Comparison of ENCODE assay signal across 1 cellular context in the genomic region with DNA sequence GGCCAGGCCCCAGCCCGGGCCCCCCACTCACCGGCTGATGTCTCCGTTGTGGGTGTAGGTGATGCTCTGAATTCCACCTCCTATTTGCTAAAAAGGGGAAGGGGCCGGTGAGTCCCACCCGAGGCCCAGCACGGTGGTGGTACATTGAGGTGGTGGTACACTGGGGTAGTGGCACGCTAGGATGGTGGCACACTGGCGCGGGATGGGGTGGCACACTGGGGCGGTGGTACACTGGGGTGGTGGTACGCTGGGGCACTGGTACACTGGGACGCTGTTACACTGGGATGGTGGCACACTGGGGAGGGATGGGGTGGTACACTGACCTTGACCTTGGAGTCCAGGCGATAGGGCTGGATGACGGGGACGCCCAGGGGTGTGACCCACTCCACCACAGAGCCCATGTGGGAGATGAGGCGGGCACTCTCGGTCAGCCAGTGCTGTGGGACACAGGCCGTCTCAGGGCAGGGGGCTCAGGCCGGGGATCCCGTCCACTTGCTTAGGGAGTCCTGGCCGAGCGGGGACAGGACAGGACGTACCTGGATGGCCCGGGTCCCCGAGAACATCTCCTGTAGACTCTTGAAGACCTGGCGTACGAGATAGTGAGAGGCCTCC.
TF ChIP-seq lines count a peak whose summit lies in the region.

No MANE protein-coding gene starts in this region.

TF ChIP-seq in HepG2, 621 proteins besides CTCF, POLR2A, EP300 and RAD21:
- TF ChIP-seq HDAC2 (CRISPR knock-in tag; IDR thresholded peaks at IDR 0.05), result no peak
- TF ChIP-seq AGO2 (optimal IDR thresholded peaks at IDR 0.05; ENCODE audit: low read depth, low read length), result peak; percentile 18
TF ChIP-seq in HepG2: peak in this region for 1.
